Comparison of ENCODE assay signal across 10 cellular contexts in genomic region chr16:85126731-85127662, GRCh38. TPM values are rescaled to one million over a fixed set of nuclear protein-coding genes. Genes with fewer than 3 reads are reported as not detected.
A peak's percentile ranks its signal among the peaks of the same experiment; 100 is the strongest.
DNase-seq lines count a peak whose midpoint lies in the region; ATAC-seq and TF ChIP-seq lines count a peak whose summit lies in the region.
"Had no signal": no experiment of that assay in that cellular context is flagged by ENCODE, and none has a peak within 500 bp of the region (broad histone marks: within the 10 kb centered on the region; RNA-seq: fewer than 3 reads in every experiment).

No MANE protein-coding gene starts in this region.

- ATAC-seq in naive thymus-derived CD8-positive, alpha-beta T cell = no peak
- no peak for ATAC-seq in GM18861 (IDR thresholded peaks at IDR 0.05; ENCODE audit: unreplicated experiment)

- no peaks in the 10 kb centered on the region for H3K9me2 ChIP-seq in SK-N-SH

- peaks cover 16% of the 10 kb centered on the region for H3F3A ChIP-seq in SK-N-SH (replicated peaks; ENCODE audit: insufficient read depth)

- no peaks in the 10 kb centered on the region for H3K27me3 ChIP-seq in SK-N-SH (ENCODE audit: insufficient read depth)

- no peak overlapping the region for H3K27ac Mint-ChIP-seq in T-helper 2 cell treated with Interferon-gamma antibody and Interleukin-4, amounts not matched to agents 5 μg/mL and 100 μg/mL, for 36 hours
- peak overlapping the region in 1 of 10 donors; percentile 75 for H3K27ac Mint-ChIP-seq in naive thymus-derived CD8-positive, alpha-beta T cell
- H3K27ac Mint-ChIP-seq: T-helper 1 cell treated with Interleukin-12 subunit alpha and Interleukin-12 subunit beta and Interleukin-4 antibody, amounts not matched to agents 30 μg/mL and 1 μg/mL, for 36 hours had no signal

- no peaks in the 10 kb centered on the region for H3K9me3 ChIP-seq in SK-N-SH
- H3K9me3 ChIP-seq: lower lobe of right lung had no signal

- H3K4me3 Mint-ChIP-seq in T-helper 2 cell treated with Interferon-gamma antibody and Interleukin-4, amounts not matched to agents 5 μg/mL and 100 μg/mL, for 36 hours = no peak overlapping the region
- peak overlapping the region in 1 of 10 donors; percentile 34 for H3K4me3 Mint-ChIP-seq in naive thymus-derived CD8-positive, alpha-beta T cell
- H3K4me3 Mint-ChIP-seq: T-helper 1 cell treated with Interleukin-12 subunit alpha and Interleukin-12 subunit beta and Interleukin-4 antibody, amounts not matched to agents 30 μg/mL and 1 μg/mL, for 36 hours had no signal

- no peaks in the 10 kb centered on the region for H3K4me1 Mint-ChIP-seq in T-helper 2 cell treated with Interferon-gamma antibody and Interleukin-4, amounts not matched to agents 5 μg/mL and 100 μg/mL, for 36 hours (ENCODE audit: low read depth)
- peaks cover 0 to 11% (median 4%) of the 10 kb centered on the region in 4 donors for H3K4me1 Mint-ChIP-seq in naive thymus-derived CD8-positive, alpha-beta T cell

- POLR2A ChIA-PET in SK-N-SH (lab: Yijun Ruan, JAX) = interaction anchor here (1.2 kb wide), 1 partner anchor 13 kb away, joined by 4 read pairs; no protein-coding TSS in a partner anchor
- POLR2A ChIA-PET in naive thymus-derived CD8-positive, alpha-beta T cell (lab: Charles Lee) = interaction anchor here (0.6 kb wide), 1 partner anchor 257 kb away, joined by 4 read pairs; no protein-coding TSS in a partner anchor

- H4K20me1 ChIP-seq in SK-N-SH (ENCODE audit: insufficient read depth) = no peaks in the 10 kb centered on the region

- H3K27me3 Mint-ChIP-seq in T-helper 2 cell treated with Interferon-gamma antibody and Interleukin-4, amounts not matched to agents 5 μg/mL and 100 μg/mL, for 36 hours (ENCODE audit: low read depth) = no peaks in the 10 kb centered on the region
- H3K27me3 Mint-ChIP-seq in naive thymus-derived CD8-positive, alpha-beta T cell = peaks cover 0 to 2% (median 0%) of the 10 kb centered on the region in 5 donors

- TF ChIP-seq CTCF in SK-N-SH (IDR thresholded peaks at IDR 0.05) = peak; percentile 10; the same call in 1 of the 2 replicates

- peak overlapping the region; percentile 49; the same call in 1 of the 2 replicates for H2AFZ ChIP-seq in SK-N-SH (ENCODE audit: low read depth)

- H3K36me3 Mint-ChIP-seq in T-helper 2 cell treated with Interferon-gamma antibody and Interleukin-4, amounts not matched to agents 5 μg/mL and 100 μg/mL, for 36 hours (ENCODE audit: low read depth) = no peaks in the 10 kb centered on the region
- H3K36me3 Mint-ChIP-seq in naive thymus-derived CD8-positive, alpha-beta T cell = no peaks in the 10 kb centered on the region

- WGBS in SK-N-SH (ENCODE audit: low lambda C conversion rate) = 37% methylated on average over 16 of the region's 22 CpGs

- no peaks in the 10 kb centered on the region for H3K79me2 ChIP-seq in SK-N-SH (ENCODE audit: insufficient read depth)

- peak overlapping the region; percentile 54 to 64 for H3K27ac ChIP-seq in SK-N-SH (ENCODE audit: low read depth in 2 of 2, low read length in 1 of 2)
- H3K27ac ChIP-seq: lower lobe of right lung had no signal

- no peaks in the 10 kb centered on the region for H3K36me3 ChIP-seq in SK-N-SH (replicated peaks in 1 of 2; ENCODE audit: control insufficient read depth in 1 of 2, insufficient read depth in 2 of 2, low read length in 1 of 2)
- H3K36me3 ChIP-seq: lower lobe of right lung had no signal

- H3K4me3 ChIP-seq in SK-N-SH (ENCODE audit: low read depth in 2 of 2, low read length in 1 of 2) = no peak overlapping the region
- H3K4me3 ChIP-seq: lower lobe of right lung had no signal

- CTCF ChIA-PET in SK-N-SH (lab: Yijun Ruan, JAX) = interaction anchor here (0.8 to 5.5 kb wide), 8 partner anchors 9 to 294 kb away, joined by 3 to 48 read pairs (median 4); no protein-coding TSS in a partner anchor

- H3K4me2 ChIP-seq in SK-N-SH = peak overlapping the region; percentile 62; the same call in 1 of the 2 replicates

- H3K9ac ChIP-seq in SK-N-SH = no peak overlapping the region; the same call in 1 of the 2 replicates

- TF ChIP-seq RAD21 in SK-N-SH (IDR thresholded peaks at IDR 0.05; ENCODE audit: low read length) = no peak

- no peaks in the 10 kb centered on the region for H3K9me3 Mint-ChIP-seq in T-helper 2 cell treated with Interferon-gamma antibody and Interleukin-4, amounts not matched to agents 5 μg/mL and 100 μg/mL, for 36 hours
- H3K9me3 Mint-ChIP-seq in naive thymus-derived CD8-positive, alpha-beta T cell = no peaks in the 10 kb centered on the region
- H3K9me3 Mint-ChIP-seq: T-helper 1 cell treated with Interleukin-12 subunit alpha and Interleukin-12 subunit beta and Interleukin-4 antibody, amounts not matched to agents 30 μg/mL and 1 μg/mL, for 36 hours had no signal

- TF ChIP-seq EP300 in SK-N-SH (IDR thresholded peaks at IDR 0.05; ENCODE audit: borderline replicate concordance in 1 of 2, low read depth in 1 of 2, low read length in 1 of 2) = peak in 1 of 2 experiments; percentile 7; a peak in 1 of 4 replicates

- peaks cover 17 to 22% of the 10 kb centered on the region in 2 experiments; a peak in 3 of 4 replicates for H3K4me1 ChIP-seq in SK-N-SH (ENCODE audit: control insufficient read depth in 1 of 2, insufficient read depth in 2 of 2, low read depth in 1 of 2, low read length in 1 of 2)

- DNase-seq in T-helper 2 cell treated with Interferon-gamma antibody and Interleukin-4, amounts not matched to agents 5 μg/mL and 100 μg/mL, for 36 hours (ENCODE audit: low spot score) = peak; percentile 16
- no peak for DNase-seq in T-helper 2 cell
- DNase-seq in SK-N-SH = peak; percentile 87
- DNase-seq in fibroblast of the conjunctiva (ENCODE audit: low read depth) = peak; percentile 37
- DNase-seq in smooth muscle cell of the brain vasculature (ENCODE audit: low read depth, low spot score) = peak; percentile 81
- DNase-seq in naive thymus-derived CD8-positive, alpha-beta T cell = no peak
- DNase-seq in ureter (ENCODE audit: low spot score) = no peak
- DNase-seq: lower lobe of right lung had no signal

TF ChIP-seq in SK-N-SH, 30 proteins besides CTCF, POLR2A, EP300 and RAD21:
- TF ChIP-seq, protein P1, sequence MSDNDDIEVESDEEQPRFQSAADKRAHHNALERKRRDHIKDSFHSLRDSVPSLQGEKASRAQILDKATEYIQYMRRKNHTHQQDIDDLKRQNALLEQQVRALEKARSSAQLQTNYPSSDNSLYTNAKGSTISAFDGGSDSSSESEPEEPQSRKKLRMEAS (IDR thresholded peaks at IDR 0.05; ENCODE audit: low read depth) = peak; percentile 36; the same call in 1 of the 2 replicates
- no peak for TF ChIP-seq YY1 (IDR thresholded peaks at IDR 0.05; ENCODE audit: low read depth)
- no peak for TF ChIP-seq CHD2 (IDR thresholded peaks at IDR 0.05; ENCODE audit: low read length, partially characterized antibody)
- peak; percentile 65 for TF ChIP-seq TCF12 (IDR thresholded peaks at IDR 0.05)

RNA-seq across cellular contexts. Expression of gene CIBAR2, which starts 14.7 kb away (rescaled TPM):
- polyA plus RNA-seq in SK-N-SH (2012; rRNA removed) = 0.15 and 0.24 TPM in 2 replicates
- polyA plus RNA-seq in SK-N-SH (2012; cell fraction: cytosol; rRNA removed) = 0.17 and 0.23 TPM in 2 replicates
- 0.39 and 0.51 TPM in 2 replicates for polyA plus RNA-seq in SK-N-SH (2012; cell fraction: nucleus; rRNA removed)
- not detected for total RNA-seq in naive thymus-derived CD8-positive, alpha-beta T cell
- polyA plus RNA-seq in naive thymus-derived CD8-positive, alpha-beta T cell = not detected
- total RNA-seq in ureter = not detected

Comparison
In these comparisons a context has a peak if more than half of its experiments do, and no peak if none do; other contexts are left out.
1. DNase-seq: peak in T-helper 2 cell treated with Interferon-gamma antibody and Interleukin-4, amounts not matched to agents 5 μg/mL and 100 μg/mL, for 36 hours (single experiment), SK-N-SH (single experiment), fibroblast of the conjunctiva (single experiment) and smooth muscle cell of the brain vasculature (single experiment); none in T-helper 2 cell (0 of 5), naive thymus-derived CD8-positive, alpha-beta T cell (0 of 10) and ureter (single experiment).